27 cellular contexts compared by ENCODE assay signal in the genomic region with DNA sequence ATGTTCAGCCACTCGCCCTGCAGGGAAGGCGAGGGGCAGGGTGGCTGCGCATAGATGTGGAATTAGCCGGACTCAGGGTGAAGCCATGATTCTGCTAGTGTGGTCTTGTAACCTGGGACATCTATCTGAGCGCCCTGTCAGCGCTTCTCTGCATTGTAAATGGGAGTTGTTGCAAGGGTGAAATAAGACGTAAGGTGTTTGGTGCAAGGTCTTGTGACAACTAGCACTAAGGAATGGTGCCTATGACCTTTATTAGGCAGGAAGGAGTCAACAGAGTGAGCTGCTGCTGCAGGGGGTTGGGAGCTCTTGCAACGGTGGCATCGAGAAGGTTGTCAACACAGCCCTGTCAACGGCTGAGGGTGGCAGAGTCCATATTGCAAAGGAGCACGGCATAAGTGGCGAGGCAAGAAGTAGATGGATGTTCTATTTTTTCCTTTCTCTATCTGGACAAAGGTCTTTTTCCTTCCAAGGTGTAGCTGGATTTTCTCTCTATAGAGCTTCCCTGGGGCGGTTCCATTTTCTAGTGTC.
"Had no signal": no experiment of that assay in that cellular context is flagged by ENCODE, and none has a peak within 500 bp of the region (broad histone marks: within the 10 kb centered on the region; RNA-seq: fewer than 3 reads in every experiment).

No MANE protein-coding gene starts in this region.

- H3K27me3 ChIP-seq: colonic mucosa, gastrocnemius medialis, neutrophil, sigmoid colon, tibial nerve had no signal

- H3K4me3 ChIP-seq: colonic mucosa, gastrocnemius medialis, lung, sigmoid colon, tibial nerve had no signal

- H3K27ac ChIP-seq: colonic mucosa, gastrocnemius medialis, neutrophil, sigmoid colon, tibial nerve had no signal

- ATAC-seq: gastrocnemius medialis; stimulated activated naive B cell treated with anti-CD40 and anti-IgM and Interleukin-4, amounts not matched to agents 10 μg/mL and 1 μg/mL and 100 μg/mL, for 72 hours had no signal

- H3K4me1 Mint-ChIP-seq: naive B cell had no signal

- H3K27ac Mint-ChIP-seq: activated CD4-positive, alpha-beta memory T cell treated with anti-CD3 and anti-CD28 coated beads for 36 hours; activated CD4-positive, alpha-beta T cell treated with anti-CD3 and anti-CD28 coated beads, Interleukin-2, amount 10 ng/mL, durations not matched to agents 24 days and 14 days; activated naive CD4-positive, alpha-beta T cell treated with anti-CD3 and anti-CD28 coated beads, Interleukin-2, amount 10 ng/mL, durations not matched to agents 7 days and 5 days; activated naive CD8-positive, alpha-beta T cell treated with anti-CD3 and anti-CD28 coated beads, Interleukin-2, amount 10 ng/mL, durations not matched to agents 7 days and 5 days; nephron progenitor cell; stimulated activated naive B cell treated with anti-CD40 and anti-IgM and Interleukin-4, amounts not matched to agents 10 μg/mL and 1 μg/mL and 100 μg/mL, for 72 hours; T-helper 2 cell treated with Interferon-gamma antibody and Interleukin-4, amounts not matched to agents 5 μg/mL and 100 μg/mL, for 36 hours had no signal

- H3K9me3 Mint-ChIP-seq: activated CD4-positive, alpha-beta memory T cell treated with anti-CD3 and anti-CD28 coated beads for 36 hours; activated CD4-positive, alpha-beta T cell treated with anti-CD3 and anti-CD28 coated beads, Interleukin-2, amount 10 ng/mL, durations not matched to agents 24 days and 14 days had no signal

- H3K4me3 Mint-ChIP-seq: activated CD4-positive, alpha-beta memory T cell treated with anti-CD3 and anti-CD28 coated beads for 36 hours; activated CD4-positive, alpha-beta T cell treated with anti-CD3 and anti-CD28 coated beads, Interleukin-2, amount 10 ng/mL, durations not matched to agents 24 days and 14 days; activated naive CD4-positive, alpha-beta T cell treated with anti-CD3 and anti-CD28 coated beads, Interleukin-2, amount 10 ng/mL, durations not matched to agents 7 days and 5 days; activated naive CD8-positive, alpha-beta T cell treated with anti-CD3 and anti-CD28 coated beads, Interleukin-2, amount 10 ng/mL, durations not matched to agents 7 days and 5 days; naive B cell; nephron progenitor cell; stimulated activated naive B cell treated with anti-CD40 and anti-IgM and Interleukin-4, amounts not matched to agents 10 μg/mL and 1 μg/mL and 100 μg/mL, for 72 hours; T-helper 2 cell treated with Interferon-gamma antibody and Interleukin-4, amounts not matched to agents 5 μg/mL and 100 μg/mL, for 36 hours had no signal

- DNase-seq: activated CD4-positive, alpha-beta T cell treated with anti-CD3 and anti-CD28 coated beads, Interleukin-2, amount 10 ng/mL, durations not matched to agents 24 days and 14 days; activated CD4-positive, CD25-positive, alpha-beta regulatory T cell treated with anti-CD3 and anti-CD28 coated beads, Interleukin-2, amount 50 U/mL, for 72 hours; activated CD8-positive, alpha-beta memory T cell treated with anti-CD3 and anti-CD28 coated beads, Interleukin-2, amount 50 U/mL, for 4 hours; activated gamma-delta T cell; activated naive CD4-positive, alpha-beta T cell treated with anti-CD3 and anti-CD28 coated beads, Interleukin-2, amount 10 ng/mL, durations not matched to agents 7 days and 5 days; activated naive CD8-positive, alpha-beta T cell treated with anti-CD3 and anti-CD28 coated beads, Interleukin-2, amount 10 ng/mL, durations not matched to agents 7 days and 5 days; activated T-cell treated with anti-CD3 and anti-CD28 coated beads, Interleukin-2, amount 50 U/mL, for 1 hour; amniotic stem cell; cerebellar nuclear complex; colonic mucosa; effector CD8-positive, alpha-beta T cell; erythroblast; gastrocnemius medialis; glutamatergic neuron; hippocampal formation; kidney; naive B cell; nephron progenitor cell; sigmoid colon; small intestine; stimulated activated naive B cell treated with anti-CD40 and anti-IgM and Interleukin-4, amounts not matched to agents 10 μg/mL and 1 μg/mL and 100 μg/mL, for 72 hours; T-helper 1 cell had no signal

- H3K4me1 ChIP-seq: colonic mucosa, gastrocnemius medialis, sigmoid colon, tibial nerve had no signal

- H3K36me3 ChIP-seq: colonic mucosa, gastrocnemius medialis, neutrophil, sigmoid colon, tibial nerve had no signal

- H3K36me3 Mint-ChIP-seq: activated CD4-positive, alpha-beta memory T cell treated with anti-CD3 and anti-CD28 coated beads for 36 hours; activated naive CD4-positive, alpha-beta T cell treated with anti-CD3 and anti-CD28 coated beads, Interleukin-2, amount 10 ng/mL, durations not matched to agents 7 days and 5 days; activated naive CD8-positive, alpha-beta T cell treated with anti-CD3 and anti-CD28 coated beads, Interleukin-2, amount 10 ng/mL, durations not matched to agents 7 days and 5 days; naive B cell had no signal

- H3K27me3 Mint-ChIP-seq: activated CD4-positive, alpha-beta T cell treated with anti-CD3 and anti-CD28 coated beads, Interleukin-2, amount 10 ng/mL, durations not matched to agents 24 days and 14 days had no signal

- H3K9me3 ChIP-seq: colonic mucosa, gastrocnemius medialis, neutrophil, sigmoid colon, tibial nerve had no signal
